In genomic region chr10:689433-690226, GRCh38 we compare ENCODE assay signal across 8 cellular contexts. TPM values are rescaled to one million over a fixed set of nuclear protein-coding genes. Genes with fewer than 3 reads are reported as not detected.
A peak's percentile ranks its signal among the peaks of the same experiment; 100 is the strongest.
DNase-seq lines count a peak whose midpoint lies in the region; ATAC-seq and TF ChIP-seq lines count a peak whose summit lies in the region.

DIP2C (minus strand) TSS chr10:689668; CDS start chr10:689578, 90 bp downstream.

- H4K20me1 ChIP-seq in hepatocyte (ENCODE audit: insufficient read depth, poor library complexity, severe bottlenecking), result peaks cover 35% of the 10 kb centered on the region

- DNase-seq in Daoy (ENCODE audit: low read depth), result peak; percentile 73
- peak; percentile 13 for DNase-seq in NCI-H128 (lab: John Stamatoyannopoulos, UW; ENCODE audit: unreplicated experiment)
- peak; percentile 95 for DNase-seq in astrocyte of the hippocampus (ENCODE audit: low read depth, low spot score)
- DNase-seq in hepatocyte (ENCODE audit: low spot score), result peak; percentile 94
- DNase-seq in progenitor cell of endocrine pancreas (ENCODE audit: low spot score, unreplicated experiment), result peak; percentile 71
- DNase-seq in OCI-M2 (lab: John Stamatoyannopoulos, UW; ENCODE audit: unreplicated experiment), result no peak

- H3K27me3 ChIP-seq in hepatocyte, result no peaks in the 10 kb centered on the region

- H2AFZ ChIP-seq in hepatocyte, result peak within 1 kb of the TSS; percentile 72

- no peaks in the 10 kb centered on the region for H3K9me3 Mint-ChIP-seq in progenitor cell of endocrine pancreas (ENCODE audit: low read depth)

- peaks cover 39% of the 10 kb centered on the region for H3K4me1 Mint-ChIP-seq in progenitor cell of endocrine pancreas (ENCODE audit: low read depth)

- no peaks in the 10 kb centered on the region for H3K9me3 ChIP-seq in hepatocyte (ENCODE audit: low read depth)

- no peaks in the 10 kb centered on the region for H3K36me3 Mint-ChIP-seq in progenitor cell of endocrine pancreas (ENCODE audit: insufficient read depth)

- peak within 1 kb of the TSS; percentile 91 for H3K27ac Mint-ChIP-seq in progenitor cell of endocrine pancreas

- ATAC-seq in GM21526 (IDR thresholded peaks at IDR 0.05; ENCODE audit: low FRiP score, unreplicated experiment), result no peak
- ATAC-seq in GM18502 (IDR thresholded peaks at IDR 0.05; ENCODE audit: poor library complexity, unreplicated experiment), result no peak

- peak within 1 kb of the TSS; percentile 94 for H3K4me2 ChIP-seq in hepatocyte

- WGBS in hepatocyte (ENCODE audit: low lambda C conversion rate, missing lambda C conversion rate), result 2% methylated on average over 21 of the region's 135 CpGs

- TF ChIP-seq CTCF in hepatocyte (IDR thresholded peaks at IDR 0.05; ENCODE audit: poor library complexity) (no peak), progenitor cell of endocrine pancreas (IDR thresholded peaks at IDR 0.05; ENCODE audit: unreplicated experiment) (no peak)

- H3K27ac ChIP-seq in hepatocyte, result peak within 1 kb of the TSS; percentile 87

- peak within 1 kb of the TSS; percentile 82 for H3K4me3 Mint-ChIP-seq in progenitor cell of endocrine pancreas (ENCODE audit: low read depth)

- no peaks in the 10 kb centered on the region for H3K36me3 ChIP-seq in hepatocyte (replicated peaks; ENCODE audit: insufficient read depth, low read depth)

- H3K9me2 ChIP-seq in hepatocyte (replicated peaks; ENCODE audit: insufficient read depth), result no peaks in the 10 kb centered on the region

- no peaks in the 10 kb centered on the region for H3K27me3 Mint-ChIP-seq in progenitor cell of endocrine pancreas

- peaks cover 43% of the 10 kb centered on the region for H3K79me2 ChIP-seq in hepatocyte

- H3K4me3 ChIP-seq in hepatocyte, result peak within 1 kb of the TSS; percentile 89

- H3K4me1 ChIP-seq in hepatocyte (ENCODE audit: insufficient read depth), result peaks cover 9% of the 10 kb centered on the region

RNA-seq across cellular contexts. Expression of gene DIP2C, which starts in this region (rescaled TPM):
- total RNA-seq in Daoy (2014; rRNA removed; shearing (Covaris generic)), result 1.5 and 2.7 TPM in 2 replicates
- total RNA-seq in hepatocyte (9.9 and 12.8 TPM in 2 replicates), progenitor cell of endocrine pancreas (26.3 and 27.2 TPM in 2 replicates)
- polyA plus RNA-seq in hepatocyte, result 11.1 and 13.2 TPM in 2 replicates
